Comparison of ENCODE assay signal across 1 cellular context in the genomic region with DNA sequence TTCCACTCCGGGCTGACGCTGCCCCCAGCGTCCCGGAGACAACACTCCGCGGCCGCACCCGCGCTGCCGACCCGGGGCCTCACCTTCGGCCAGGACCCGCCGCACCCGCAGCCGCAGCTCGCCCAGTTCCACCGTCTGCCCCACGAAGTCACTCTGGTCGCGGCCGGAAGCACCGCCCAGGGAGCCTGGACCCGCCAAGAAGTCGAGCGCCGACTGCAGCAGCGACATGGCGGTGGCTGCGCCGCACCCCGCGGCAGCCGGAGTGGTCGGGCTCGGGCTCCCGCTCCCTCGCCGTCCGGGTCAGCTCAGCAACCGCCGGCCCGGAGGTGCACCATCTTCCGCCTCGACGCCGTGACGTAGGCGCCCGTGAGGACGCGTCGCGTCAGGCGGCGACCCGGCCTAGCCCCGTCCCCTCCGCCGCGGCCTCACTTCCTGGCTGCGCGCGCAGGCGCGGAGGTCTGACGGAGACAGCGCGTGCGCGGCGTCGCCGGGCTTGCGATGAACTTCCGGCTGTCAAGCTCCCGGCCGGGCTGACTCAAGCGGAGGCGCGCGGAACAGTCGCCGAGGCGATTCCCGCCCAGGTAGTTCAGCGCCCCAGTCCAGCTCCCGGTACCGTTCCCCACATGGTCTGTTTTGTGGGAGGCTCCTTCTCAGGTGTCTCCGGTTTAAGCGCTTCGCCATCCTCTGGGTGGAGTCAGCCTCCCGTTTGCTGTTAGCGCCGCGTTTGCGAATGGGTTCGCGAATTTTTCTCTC.
TF ChIP-seq lines count a peak whose summit lies in the region.

A gene (minus strand): TSS at position 357 of the 753 bp plus-strand sequence. CDS start 129 bp downstream, at position 228.
A gene with protein sequence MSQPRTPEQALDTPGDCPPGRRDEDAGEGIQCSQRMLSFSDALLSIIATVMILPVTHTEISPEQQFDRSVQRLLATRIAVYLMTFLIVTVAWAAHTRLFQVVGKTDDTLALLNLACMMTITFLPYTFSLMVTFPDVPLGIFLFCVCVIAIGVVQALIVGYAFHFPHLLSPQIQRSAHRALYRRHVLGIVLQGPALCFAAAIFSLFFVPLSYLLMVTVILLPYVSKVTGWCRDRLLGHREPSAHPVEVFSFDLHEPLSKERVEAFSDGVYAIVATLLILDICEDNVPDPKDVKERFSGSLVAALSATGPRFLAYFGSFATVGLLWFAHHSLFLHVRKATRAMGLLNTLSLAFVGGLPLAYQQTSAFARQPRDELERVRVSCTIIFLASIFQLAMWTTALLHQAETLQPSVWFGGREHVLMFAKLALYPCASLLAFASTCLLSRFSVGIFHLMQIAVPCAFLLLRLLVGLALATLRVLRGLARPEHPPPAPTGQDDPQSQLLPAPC (plus strand): TSS at position 501 of the 753 bp plus-strand sequence. CDS start 15,280 bp downstream, outside the sequence.

TF ChIP-seq in K562, 482 proteins besides CTCF, POLR2A, EP300 and RAD21 (continued from another document and continues in another):
- TF ChIP-seq JUND (IDR thresholded peaks at IDR 0.05; ENCODE audit: borderline replicate concordance, low read depth, low read length) (peak; percentile 55), JUND (tag; IDR thresholded peaks at IDR 0.05; ENCODE audit: borderline replicate concordance, low read depth, low read length) (peak; percentile 53; the same call in 1 of the 3 replicates), MECOM (CRISPR knock-in tag; IDR thresholded peaks at IDR 0.05) (no peak), SMARCE1 (IDR thresholded peaks at IDR 0.05) (no peak), GABPA (tag; conservative IDR thresholded peaks at IDR 0.05; ENCODE audit: low read depth) (peak; percentile 96), CBX1 (IDR thresholded peaks at IDR 0.05; ENCODE audit: low read depth) (peak; percentile 64; the same call in 1 of the 2 replicates), CC2D1A (IDR thresholded peaks at IDR 0.05) (no peak), KLF1 (tag; IDR thresholded peaks at IDR 0.05) (peak; percentile 59; the same call in 1 of the 2 replicates), NELFE (IDR thresholded peaks at IDR 0.05; ENCODE audit: insufficient read depth, insufficient read length) (no peak), NFATC3 (IDR thresholded peaks at IDR 0.05) (no peak), SMAD2 (IDR thresholded peaks at IDR 0.05; ENCODE audit: low read depth, low read length) (no peak), TEAD4 (IDR thresholded peaks at IDR 0.05; ENCODE audit: low read length) (no peak), TEAD4 (CRISPR knock-in tag; IDR thresholded peaks at IDR 0.05; ENCODE audit: borderline replicate concordance) (no peak), BRF1 (IDR thresholded peaks at IDR 0.05; ENCODE audit: borderline replicate concordance, extremely low read depth, insufficient read length) (no peak), HNRNPH1 (optimal IDR thresholded peaks at IDR 0.05; ENCODE audit: low read depth, low read length) (no peak), RUNX1 (IDR thresholded peaks at IDR 0.05; ENCODE audit: low read depth) (peak; percentile 17; the same call in 1 of the 2 replicates), SMARCA5 (IDR thresholded peaks at IDR 0.05) (no peak), ZEB2 (IDR thresholded peaks at IDR 0.05) (no peak), ZNF316 (IDR thresholded peaks at IDR 0.05) (no peak), FOXM1 (IDR thresholded peaks at IDR 0.05; ENCODE audit: low read depth) (no peak), FOXM1 (CRISPR knock-in tag; IDR thresholded peaks at IDR 0.05; ENCODE audit: low read depth) (no peak), HNRNPLL (IDR thresholded peaks at IDR 0.05; ENCODE audit: low read depth, low read length, poor library complexity, severe bottlenecking) (peak; percentile 36), SNIP1 (IDR thresholded peaks at IDR 0.05; ENCODE audit: low read depth) (no peak), ZNF165 (CRISPR knock-in tag; IDR thresholded peaks at IDR 0.05; ENCODE audit: borderline replicate concordance) (no peak), TAF9B (IDR thresholded peaks at IDR 0.05; ENCODE audit: partially characterized antibody) (peak; percentile 34), ZBTB8A (IDR thresholded peaks at IDR 0.05; ENCODE audit: partially characterized antibody) (no peak), POLR2AphosphoS2 (IDR thresholded peaks at IDR 0.05; ENCODE audit: low read length) (no peak), EHMT2 (IDR thresholded peaks at IDR 0.05) (no peak), MCM7 (IDR thresholded peaks at IDR 0.05) (no peak), CREM (IDR thresholded peaks at IDR 0.05; ENCODE audit: low read depth) (peak; percentile 99), ADNP (tag; IDR thresholded peaks at IDR 0.05) (no peak), L3MBTL2 (IDR thresholded peaks at IDR 0.05) (peak; percentile 86), TOE1 (IDR thresholded peaks at IDR 0.05; ENCODE audit: borderline replicate concordance) (no peak), TOE1 (CRISPR knock-in tag; IDR thresholded peaks at IDR 0.05; ENCODE audit: borderline replicate concordance, low read depth) (0 out of 2 replicates have a peak, but pooled peaks have one; percentile 60), ZNF217 (CRISPR knock-in tag; IDR thresholded peaks at IDR 0.05) (no peak), ZNF347 (CRISPR knock-in tag; IDR thresholded peaks at IDR 0.05; ENCODE audit: low read depth) (no peak)
- TF ChIP-seq, protein P1, sequence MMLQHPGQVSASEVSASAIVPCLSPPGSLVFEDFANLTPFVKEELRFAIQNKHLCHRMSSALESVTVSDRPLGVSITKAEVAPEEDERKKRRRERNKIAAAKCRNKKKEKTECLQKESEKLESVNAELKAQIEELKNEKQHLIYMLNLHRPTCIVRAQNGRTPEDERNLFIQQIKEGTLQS (IDR thresholded peaks at IDR 0.05) = no peak
- TF ChIP-seq, protein P1 (CRISPR knock-in tag; conservative IDR thresholded peaks at IDR 0.05) = peak; percentile 62; the same call in 1 of the 2 replicates
- TF ChIP-seq, protein P2, sequence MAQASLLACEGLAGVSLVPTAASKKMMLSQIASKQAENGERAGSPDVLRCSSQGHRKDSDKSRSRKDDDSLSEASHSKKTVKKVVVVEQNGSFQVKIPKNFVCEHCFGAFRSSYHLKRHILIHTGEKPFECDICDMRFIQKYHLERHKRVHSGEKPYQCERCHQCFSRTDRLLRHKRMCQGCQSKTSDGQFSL (CRISPR knock-in tag; IDR thresholded peaks at IDR 0.05) = 0 out of 2 replicates have a peak, but pooled peaks have one; percentile 35
- TF ChIP-seq, protein P2 (tag; IDR thresholded peaks at IDR 0.05) = no peak
- TF ChIP-seq, protein P3, sequence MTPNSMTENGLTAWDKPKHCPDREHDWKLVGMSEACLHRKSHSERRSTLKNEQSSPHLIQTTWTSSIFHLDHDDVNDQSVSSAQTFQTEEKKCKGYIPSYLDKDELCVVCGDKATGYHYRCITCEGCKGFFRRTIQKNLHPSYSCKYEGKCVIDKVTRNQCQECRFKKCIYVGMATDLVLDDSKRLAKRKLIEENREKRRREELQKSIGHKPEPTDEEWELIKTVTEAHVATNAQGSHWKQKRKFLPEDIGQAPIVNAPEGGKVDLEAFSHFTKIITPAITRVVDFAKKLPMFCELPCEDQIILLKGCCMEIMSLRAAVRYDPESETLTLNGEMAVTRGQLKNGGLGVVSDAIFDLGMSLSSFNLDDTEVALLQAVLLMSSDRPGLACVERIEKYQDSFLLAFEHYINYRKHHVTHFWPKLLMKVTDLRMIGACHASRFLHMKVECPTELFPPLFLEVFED (CRISPR knock-in tag; conservative IDR thresholded peaks at IDR 0.05) = no peak
- TF ChIP-seq, protein P4, sequence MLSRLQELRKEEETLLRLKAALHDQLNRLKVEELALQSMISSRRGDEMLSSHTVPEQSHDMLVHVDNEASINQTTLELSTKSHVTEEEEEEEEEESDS (CRISPR knock-in tag; IDR thresholded peaks at IDR 0.05) = no peak
- TF ChIP-seq, protein P5, sequence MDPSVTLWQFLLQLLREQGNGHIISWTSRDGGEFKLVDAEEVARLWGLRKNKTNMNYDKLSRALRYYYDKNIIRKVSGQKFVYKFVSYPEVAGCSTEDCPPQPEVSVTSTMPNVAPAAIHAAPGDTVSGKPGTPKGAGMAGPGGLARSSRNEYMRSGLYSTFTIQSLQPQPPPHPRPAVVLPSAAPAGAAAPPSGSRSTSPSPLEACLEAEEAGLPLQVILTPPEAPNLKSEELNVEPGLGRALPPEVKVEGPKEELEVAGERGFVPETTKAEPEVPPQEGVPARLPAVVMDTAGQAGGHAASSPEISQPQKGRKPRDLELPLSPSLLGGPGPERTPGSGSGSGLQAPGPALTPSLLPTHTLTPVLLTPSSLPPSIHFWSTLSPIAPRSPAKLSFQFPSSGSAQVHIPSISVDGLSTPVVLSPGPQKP (CRISPR knock-in tag; IDR thresholded peaks at IDR 0.05) = no peak
- TF ChIP-seq, protein P6, sequence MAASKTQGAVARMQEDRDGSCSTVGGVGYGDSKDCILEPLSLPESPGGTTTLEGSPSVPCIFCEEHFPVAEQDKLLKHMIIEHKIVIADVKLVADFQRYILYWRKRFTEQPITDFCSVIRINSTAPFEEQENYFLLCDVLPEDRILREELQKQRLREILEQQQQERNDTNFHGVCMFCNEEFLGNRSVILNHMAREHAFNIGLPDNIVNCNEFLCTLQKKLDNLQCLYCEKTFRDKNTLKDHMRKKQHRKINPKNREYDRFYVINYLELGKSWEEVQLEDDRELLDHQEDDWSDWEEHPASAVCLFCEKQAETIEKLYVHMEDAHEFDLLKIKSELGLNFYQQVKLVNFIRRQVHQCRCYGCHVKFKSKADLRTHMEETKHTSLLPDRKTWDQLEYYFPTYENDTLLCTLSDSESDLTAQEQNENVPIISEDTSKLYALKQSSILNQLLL (CRISPR knock-in tag; IDR thresholded peaks at IDR 0.05; ENCODE audit: borderline replicate concordance) = no peak
- TF ChIP-seq, protein P7, sequence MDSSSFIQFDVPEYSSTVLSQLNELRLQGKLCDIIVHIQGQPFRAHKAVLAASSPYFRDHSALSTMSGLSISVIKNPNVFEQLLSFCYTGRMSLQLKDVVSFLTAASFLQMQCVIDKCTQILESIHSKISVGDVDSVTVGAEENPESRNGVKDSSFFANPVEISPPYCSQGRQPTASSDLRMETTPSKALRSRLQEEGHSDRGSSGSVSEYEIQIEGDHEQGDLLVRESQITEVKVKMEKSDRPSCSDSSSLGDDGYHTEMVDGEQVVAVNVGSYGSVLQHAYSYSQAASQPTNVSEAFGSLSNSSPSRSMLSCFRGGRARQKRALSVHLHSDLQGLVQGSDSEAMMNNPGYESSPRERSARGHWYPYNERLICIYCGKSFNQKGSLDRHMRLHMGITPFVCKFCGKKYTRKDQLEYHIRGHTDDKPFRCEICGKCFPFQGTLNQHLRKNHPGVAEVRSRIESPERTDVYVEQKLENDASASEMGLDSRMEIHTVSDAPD (CRISPR knock-in tag; IDR thresholded peaks at IDR 0.05) = no peak
- TF ChIP-seq, protein P8, sequence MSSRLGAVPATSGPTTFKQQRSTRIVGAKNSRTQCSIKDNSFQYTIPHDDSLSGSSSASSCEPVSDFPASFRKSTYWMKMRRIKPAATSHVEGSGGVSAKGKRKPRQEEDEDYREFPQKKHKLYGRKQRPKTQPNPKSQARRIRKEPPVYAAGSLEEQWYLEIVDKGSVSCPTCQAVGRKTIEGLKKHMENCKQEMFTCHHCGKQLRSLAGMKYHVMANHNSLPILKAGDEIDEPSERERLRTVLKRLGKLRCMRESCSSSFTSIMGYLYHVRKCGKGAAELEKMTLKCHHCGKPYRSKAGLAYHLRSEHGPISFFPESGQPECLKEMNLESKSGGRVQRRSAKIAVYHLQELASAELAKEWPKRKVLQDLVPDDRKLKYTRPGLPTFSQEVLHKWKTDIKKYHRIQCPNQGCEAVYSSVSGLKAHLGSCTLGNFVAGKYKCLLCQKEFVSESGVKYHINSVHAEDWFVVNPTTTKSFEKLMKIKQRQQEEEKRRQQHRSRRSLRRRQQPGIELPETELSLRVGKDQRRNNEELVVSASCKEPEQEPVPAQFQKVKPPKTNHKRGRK (tag; IDR thresholded peaks at IDR 0.05) = no peak
- TF ChIP-seq, protein P9, sequence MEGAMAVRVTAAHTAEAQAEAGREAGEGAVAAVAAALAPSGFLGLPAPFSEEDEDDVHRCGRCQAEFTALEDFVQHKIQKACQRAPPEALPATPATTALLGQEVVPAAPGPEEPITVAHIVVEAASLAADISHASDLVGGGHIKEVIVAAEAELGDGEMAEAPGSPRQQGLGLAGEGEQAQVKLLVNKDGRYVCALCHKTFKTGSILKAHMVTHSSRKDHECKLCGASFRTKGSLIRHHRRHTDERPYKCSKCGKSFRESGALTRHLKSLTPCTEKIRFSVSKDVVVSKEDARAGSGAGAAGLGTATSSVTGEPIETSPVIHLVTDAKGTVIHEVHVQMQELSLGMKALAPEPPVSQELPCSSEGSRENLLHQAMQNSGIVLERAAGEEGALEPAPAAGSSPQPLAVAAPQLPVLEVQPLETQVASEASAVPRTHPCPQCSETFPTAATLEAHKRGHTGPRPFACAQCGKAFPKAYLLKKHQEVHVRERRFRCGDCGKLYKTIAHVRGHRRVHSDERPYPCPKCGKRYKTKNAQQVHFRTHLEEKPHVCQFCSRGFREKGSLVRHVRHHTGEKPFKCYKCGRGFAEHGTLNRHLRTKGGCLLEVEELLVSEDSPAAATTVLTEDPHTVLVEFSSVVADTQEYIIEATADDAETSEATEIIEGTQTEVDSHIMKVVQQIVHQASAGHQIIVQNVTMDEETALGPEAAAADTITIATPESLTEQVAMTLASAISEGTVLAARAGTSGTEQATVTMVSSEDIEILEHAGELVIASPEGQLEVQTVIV (CRISPR knock-in tag; IDR thresholded peaks at IDR 0.05; ENCODE audit: borderline replicate concordance) = no peak
- TF ChIP-seq, protein P10, sequence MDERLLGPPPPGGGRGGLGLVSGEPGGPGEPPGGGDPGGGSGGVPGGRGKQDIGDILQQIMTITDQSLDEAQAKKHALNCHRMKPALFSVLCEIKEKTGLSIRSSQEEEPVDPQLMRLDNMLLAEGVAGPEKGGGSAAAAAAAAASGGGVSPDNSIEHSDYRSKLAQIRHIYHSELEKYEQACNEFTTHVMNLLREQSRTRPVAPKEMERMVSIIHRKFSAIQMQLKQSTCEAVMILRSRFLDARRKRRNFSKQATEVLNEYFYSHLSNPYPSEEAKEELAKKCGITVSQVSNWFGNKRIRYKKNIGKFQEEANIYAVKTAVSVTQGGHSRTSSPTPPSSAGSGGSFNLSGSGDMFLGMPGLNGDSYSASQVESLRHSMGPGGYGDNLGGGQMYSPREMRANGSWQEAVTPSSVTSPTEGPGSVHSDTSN (CRISPR knock-in tag; IDR thresholded peaks at IDR 0.05; ENCODE audit: low read depth) = 0 out of 2 replicates have a peak, but pooled peaks have one; percentile 19
- TF ChIP-seq, protein P10 (tag; conservative IDR thresholded peaks at IDR 0.05; ENCODE audit: low read depth) = no peak
